In the genomic region with DNA sequence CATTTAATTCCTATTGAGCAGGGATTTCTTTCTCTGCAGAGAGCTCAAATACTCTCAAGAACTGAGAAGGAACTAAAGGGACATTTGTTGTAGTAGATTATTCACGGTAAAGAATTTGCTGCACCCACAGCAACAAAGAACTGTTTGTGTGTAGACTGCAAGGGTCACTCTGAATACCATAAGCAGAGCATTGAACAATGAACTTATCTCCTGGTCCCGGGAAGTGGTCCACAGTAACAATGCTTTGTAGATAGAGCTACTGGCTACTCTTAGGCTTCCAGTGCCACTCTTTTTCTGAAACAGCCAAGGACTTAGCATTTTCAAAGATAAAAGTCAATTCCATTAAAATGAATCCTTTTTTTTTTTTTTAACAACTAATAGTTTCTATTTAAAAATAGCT, we compare ENCODE assay signal across 20 cellular contexts.
DNase-seq lines count a peak whose midpoint lies in the region; ATAC-seq and TF ChIP-seq lines count a peak whose summit lies in the region.
"Had no signal": no experiment of that assay in that cellular context is flagged by ENCODE, and none has a peak within 500 bp of the region (broad histone marks: within the 10 kb centered on the region; RNA-seq: fewer than 3 reads in every experiment).

No MANE protein-coding gene starts in this region.

- CTCF ChIA-PET in mammary epithelial cell (lab: Charles Lee; ENCODE audit: low non-redundant PET): no interaction called here

- H2BK5ac ChIP-seq in mesendoderm (ENCODE audit: low read length): no peak overlapping the region

- intact Hi-C loops in mammary epithelial cell (cut with micrococcal nuclease) (no loop called here), breast epithelium (cut with DNase I; ENCODE audit: low total_unique reads) (no loop called here), body of pancreas (cut with DNase I) (no loop called here), testis (cut with DNase I; ENCODE audit: low total_unique reads) (no loop called here), heart left ventricle (cut with DNase I) (no loop called here)

- TF ChIP-seq CTCF in mammary epithelial cell (conservative IDR thresholded peaks at IDR 0.05 in 1 of 2, IDR thresholded peaks at IDR 0.05 in 1 of 2; ENCODE audit: extremely low read depth in 1 of 2, insufficient read depth in 1 of 2, low read depth in 1 of 2, low read length in 2 of 2) (no peak), breast epithelium (IDR thresholded peaks at IDR 0.05) (no peak), body of pancreas (IDR thresholded peaks at IDR 0.05) (no peak), testis (IDR thresholded peaks at IDR 0.05) (no peak), heart left ventricle (IDR thresholded peaks at IDR 0.05) (no peak)

- no peak overlapping the region for H3K9ac ChIP-seq in mammary epithelial cell (ENCODE audit: insufficient read depth, low read length)
- H3K9ac ChIP-seq in mesendoderm (ENCODE audit: low read length): no peak overlapping the region

- H3K18ac ChIP-seq in mesendoderm (ENCODE audit: low read length): no peak overlapping the region

- no peak overlapping the region for H2AK5ac ChIP-seq in mesendoderm (ENCODE audit: low read length)

- H3K27ac ChIP-seq in mammary epithelial cell (ENCODE audit: insufficient read depth, low read depth, low read length) (no peak overlapping the region), breast epithelium (no peak overlapping the region), body of pancreas (peak overlapping the region in 1 of 4 donors; percentile 20), mesendoderm (ENCODE audit: low read depth, low read length) (no peak overlapping the region), testis (peak overlapping the region in 1 of 2 donors; percentile 4), heart left ventricle (no peak overlapping the region)
- H3K27ac ChIP-seq: 22Rv1, PC-9 had no signal

- no peak overlapping the region for H3K4ac ChIP-seq in mesendoderm (ENCODE audit: low read depth, low read length)

- no peak overlapping the region for H2BK15ac ChIP-seq in mesendoderm (replicated peaks; ENCODE audit: low read depth)

- H3K56ac ChIP-seq in mesendoderm (ENCODE audit: low read length): no peak overlapping the region

- no peak for DNase-seq in mammary epithelial cell
- no peak for DNase-seq in breast epithelium (ENCODE audit: low spot score in 2 of 2)
- no peak for DNase-seq in body of pancreas
- DNase-seq in mesendoderm: peak; percentile 60
- DNase-seq in testis: peak; percentile 68
- DNase-seq in iPS-NIHi7 (ENCODE audit: extremely low spot score): no peak
- no peak for DNase-seq in heart left ventricle
- DNase-seq: BE2C; CD4-positive, alpha-beta T cell; DMS79; GOT3; IMR-90; Karpas-422; MG63; NCI-H1092; NCI-H2081 treated with DMSO at 0.1 percent for 48 hours; NCI-H510A; PC-9 had no signal

- no TSS peak for BruUV-seq in mammary epithelial cell (replicated peaks; lab: Mats Ljungman, UMichigan)

- H2BK120ac ChIP-seq in mesendoderm (ENCODE audit: low read depth, low read length): no peak overlapping the region

- H4K20me1 ChIP-seq in mammary epithelial cell (ENCODE audit: insufficient read depth, low read length): no peaks in the 10 kb centered on the region

- ATAC-seq in body of pancreas (peak; percentile 40), GM19452 (IDR thresholded peaks at IDR 0.05; ENCODE audit: unreplicated experiment) (no peak), heart left ventricle (no peak)

- no peak overlapping the region for H3K23ac ChIP-seq in mesendoderm (ENCODE audit: low read length)

- 22% methylated on average over 2 of the region's 2 CpGs for WGBS in mammary epithelial cell (ENCODE audit: low coverage, missing lambda C conversion rate)
- 52 to 55% methylated on average over 2 of the region's 2 CpGs for WGBS in body of pancreas, 2 donors
- WGBS in mesendoderm (ENCODE audit: extremely low coverage, insufficient coverage, low lambda C conversion rate): no CpG with 5 or more reads among the region's 2 CpGs
- 42 to 56% methylated on average over 2 of the region's 2 CpGs for WGBS in testis, 2 donors
- 47 to 66% (median 55%) methylated on average over 2 of the region's 2 CpGs for WGBS in heart left ventricle, 4 donors

- dilution Hi-C loops in mammary epithelial cell (cut with HindIII; ENCODE audit: low sequenced_read_pairs): no loop called here

- H3K4me2 ChIP-seq in mammary epithelial cell (ENCODE audit: insufficient read depth, low read depth, low read length) (no peak overlapping the region), mesendoderm (ENCODE audit: low read length) (no peak overlapping the region)
- H3K4me2 ChIP-seq: PC-9 had no signal

- H4K5ac ChIP-seq in mesendoderm (ENCODE audit: low read length): no peak overlapping the region

- H3K79me2 ChIP-seq in mammary epithelial cell (ENCODE audit: insufficient read depth, low read length) (no peaks in the 10 kb centered on the region), mesendoderm (ENCODE audit: control insufficient read depth, insufficient read depth, low read length) (no peaks in the 10 kb centered on the region)

- peak overlapping the region; percentile 15 for H2AFZ ChIP-seq in mammary epithelial cell (ENCODE audit: low read depth, low read length)
- H2AFZ ChIP-seq: PC-9 had no signal

- in situ Hi-C loops in mammary epithelial cell (cut with MboI; ENCODE audit: low sequenced_read_pairs in 2 of 2): no loop called here

- H3K27me3 ChIP-seq in mammary epithelial cell (ENCODE audit: insufficient read depth, low read length) (no peaks in the 10 kb centered on the region), breast epithelium (no peaks in the 10 kb centered on the region), body of pancreas (no peaks in the 10 kb centered on the region), mesendoderm (ENCODE audit: insufficient read depth, low read length, poor library complexity) (no peaks in the 10 kb centered on the region), testis (no peaks in the 10 kb centered on the region), heart left ventricle (no peaks in the 10 kb centered on the region)
- H3K27me3 ChIP-seq: BE2C, MG63 had no signal

- no peak for TF ChIP-seq POLR2A in breast epithelium (IDR thresholded peaks at IDR 0.05)
- TF ChIP-seq POLR2A in body of pancreas (IDR thresholded peaks at IDR 0.05): no peak
- TF ChIP-seq POLR2A in testis (IDR thresholded peaks at IDR 0.05): no peak
- no peak for TF ChIP-seq POLR2A in heart left ventricle (IDR thresholded peaks at IDR 0.05)

- peaks cover 9% of the 10 kb centered on the region for H3K4me1 ChIP-seq in mammary epithelial cell (ENCODE audit: insufficient read depth, low read length)
- no peaks in the 10 kb centered on the region for H3K4me1 ChIP-seq in breast epithelium
- peaks cover 6% of the 10 kb centered on the region for H3K4me1 ChIP-seq in body of pancreas
- peaks cover 1% of the 10 kb centered on the region for H3K4me1 ChIP-seq in mesendoderm (ENCODE audit: control insufficient read depth, low read depth, low read length)
- no peaks in the 10 kb centered on the region for H3K4me1 ChIP-seq in testis
- peaks cover 0 to 11% (median 3%) of the 10 kb centered on the region in 12 donors for H3K4me1 ChIP-seq in heart left ventricle

- H3K79me1 ChIP-seq in mesendoderm (ENCODE audit: low read length): no peaks in the 10 kb centered on the region

- no peaks in the 10 kb centered on the region for H3K36me3 ChIP-seq in mammary epithelial cell (ENCODE audit: insufficient read depth, low read length)
- no peaks in the 10 kb centered on the region for H3K36me3 ChIP-seq in breast epithelium
- no peaks in the 10 kb centered on the region for H3K36me3 ChIP-seq in body of pancreas (replicated peaks in 1 of 2; ENCODE audit: insufficient read depth in 1 of 2, low read depth in 2 of 2)
- no peaks in the 10 kb centered on the region for H3K36me3 ChIP-seq in mesendoderm (ENCODE audit: control insufficient read depth, insufficient read depth, low read length)
- H3K36me3 ChIP-seq in testis (ENCODE audit: low read depth, missing control alignments): no peaks in the 10 kb centered on the region
- H3K36me3 ChIP-seq in heart left ventricle: no peaks in the 10 kb centered on the region
- H3K36me3 ChIP-seq: BE2C, MG63 had no signal

- H4K8ac ChIP-seq in mesendoderm (ENCODE audit: low read depth, low read length): no peak overlapping the region

- H3K9me3 ChIP-seq in mammary epithelial cell (replicated peaks; ENCODE audit: insufficient read depth, low read length) (no peaks in the 10 kb centered on the region), breast epithelium (no peaks in the 10 kb centered on the region), body of pancreas (no peaks in the 10 kb centered on the region), testis (no peaks in the 10 kb centered on the region), heart left ventricle (no peaks in the 10 kb centered on the region)
- H3K9me3 ChIP-seq: BE2C, MG63 had no signal

- H3K4me3 ChIP-seq in mammary epithelial cell (replicated peaks in 1 of 3; ENCODE audit: insufficient read depth in 1 of 3, low read depth in 2 of 3, low read length in 3 of 3): no peak overlapping the region
- no peak overlapping the region for H3K4me3 ChIP-seq in breast epithelium
- H3K4me3 ChIP-seq in body of pancreas: no peak overlapping the region
- no peak overlapping the region for H3K4me3 ChIP-seq in mesendoderm (ENCODE audit: low read length)
- H3K4me3 ChIP-seq in testis: no peak overlapping the region
- no peak overlapping the region for H3K4me3 ChIP-seq in heart left ventricle
- H3K4me3 ChIP-seq: MG63, PC-9 had no signal

Comparison
In these comparisons a context has a peak if more than half of its experiments do, and no peak if none do; other contexts are left out.
1. DNase-seq: peak in mesendoderm (single experiment) and testis (single experiment); none in mammary epithelial cell (single experiment), breast epithelium (0 of 2), body of pancreas (0 of 4), iPS-NIHi7 (single experiment) and heart left ventricle (0 of 5).